Comparison of ENCODE assay signal across 1 cellular context in genomic region chr12:22624908-22625646, GRCh38.
TF ChIP-seq lines count a peak whose summit lies in the region.

ETNK1 (plus strand) TSS chr12:22625171; CDS start chr12:22625431, 260 bp downstream.

TF ChIP-seq in HepG2, 621 proteins besides CTCF, POLR2A, EP300 and RAD21 (continued from another document and continues in another):
- no peak for TF ChIP-seq LCORL (IDR thresholded peaks at IDR 0.05)
- TF ChIP-seq LCORL (CRISPR knock-in tag; IDR thresholded peaks at IDR 0.05) = peak; percentile 74
- no peak for TF ChIP-seq MBD4 (IDR thresholded peaks at IDR 0.05; ENCODE audit: borderline replicate concordance, low read length)
- TF ChIP-seq SOX13 (IDR thresholded peaks at IDR 0.05) = no peak
- peak in 1 of 2 experiments; percentile 70; a peak in 2 of 4 replicates for TF ChIP-seq SOX13 (CRISPR knock-in tag; conservative IDR thresholded peaks at IDR 0.05 in 1 of 2, IDR thresholded peaks at IDR 0.05 in 1 of 2)
- TF ChIP-seq AGO1 (IDR thresholded peaks at IDR 0.05; ENCODE audit: low read depth, low read length, poor library complexity, severe bottlenecking) = peak; percentile 39
- no peak for TF ChIP-seq KIAA2018 (CRISPR knock-in tag; IDR thresholded peaks at IDR 0.05; ENCODE audit: borderline replicate concordance)
- 0 out of 2 replicates have a peak, but pooled peaks have one; percentile 17 for TF ChIP-seq ZNF577 (CRISPR knock-in tag; IDR thresholded peaks at IDR 0.05; ENCODE audit: borderline replicate concordance, low read depth)
- peak; percentile 85 for TF ChIP-seq KAT8 (CRISPR knock-in tag; IDR thresholded peaks at IDR 0.05)
- TF ChIP-seq ZNF646 (CRISPR knock-in tag; IDR thresholded peaks at IDR 0.05) = peak; percentile 33; the same call in 1 of the 2 replicates
- no peak for TF ChIP-seq THAP8 (CRISPR knock-in tag; IDR thresholded peaks at IDR 0.05; ENCODE audit: borderline replicate concordance)
- TF ChIP-seq ZSCAN30 (CRISPR knock-in tag; IDR thresholded peaks at IDR 0.05) = no peak
- TF ChIP-seq ZNF563 (CRISPR knock-in tag; IDR thresholded peaks at IDR 0.05) = peak; percentile 74; the same call in 1 of the 2 replicates
- peak; percentile 18; the same call in 1 of the 2 replicates for TF ChIP-seq ZBTB20 (CRISPR knock-in tag; IDR thresholded peaks at IDR 0.05; ENCODE audit: borderline replicate concordance, low read depth)
- TF ChIP-seq ZFP36 (IDR thresholded peaks at IDR 0.05; ENCODE audit: borderline replicate concordance, low read depth, low read length, partially characterized antibody) = no peak
- no peak; the same call in 1 of the 2 replicates for TF ChIP-seq ZC3H4 (CRISPR knock-in tag; IDR thresholded peaks at IDR 0.05; ENCODE audit: borderline replicate concordance)
- no peak for TF ChIP-seq SMC3 (IDR thresholded peaks at IDR 0.05; ENCODE audit: low read length)
- no peak for TF ChIP-seq ZNF572 (CRISPR knock-in tag; IDR thresholded peaks at IDR 0.05)
- peak; percentile 52 for TF ChIP-seq RFXAP (CRISPR knock-in tag; IDR thresholded peaks at IDR 0.05; ENCODE audit: borderline replicate concordance)
- peak; percentile 80 for TF ChIP-seq HDAC1 (CRISPR knock-in tag; IDR thresholded peaks at IDR 0.05)
- TF ChIP-seq SUZ12 (IDR thresholded peaks at IDR 0.05; ENCODE audit: low read depth, low read length) = peak; percentile 38
- TF ChIP-seq ZKSCAN8 (CRISPR knock-in tag; IDR thresholded peaks at IDR 0.05; ENCODE audit: borderline replicate concordance) = peak; percentile 25; the same call in 1 of the 2 replicates
- TF ChIP-seq ZNF44 (CRISPR knock-in tag; IDR thresholded peaks at IDR 0.05) = 0 out of 2 replicates have a peak, but pooled peaks have one; percentile 24
- TF ChIP-seq HNF4G (IDR thresholded peaks at IDR 0.05; ENCODE audit: borderline replicate concordance, low read depth, low read length) = no peak; the same call in 1 of the 2 replicates
- peak; percentile 9; the same call in 1 of the 2 replicates for TF ChIP-seq HNF4G (CRISPR knock-in tag; IDR thresholded peaks at IDR 0.05; ENCODE audit: borderline replicate concordance, low read depth)
- TF ChIP-seq HDAC2 (CRISPR knock-in tag; IDR thresholded peaks at IDR 0.05) = peak; percentile 26; the same call in 1 of the 2 replicates
- peak; percentile 70; the same call in 1 of the 2 replicates for TF ChIP-seq MED13 (CRISPR knock-in tag; IDR thresholded peaks at IDR 0.05)
- TF ChIP-seq ZFAT (CRISPR knock-in tag; conservative IDR thresholded peaks at IDR 0.05) = peak; percentile 89; the same call in 1 of the 2 replicates
- TF ChIP-seq ZNF333 (CRISPR knock-in tag; IDR thresholded peaks at IDR 0.05; ENCODE audit: borderline replicate concordance) = peak; percentile 81; the same call in 1 of the 2 replicates
- TF ChIP-seq ZNF556 (CRISPR knock-in tag; IDR thresholded peaks at IDR 0.05; ENCODE audit: borderline replicate concordance) = no peak; the same call in 1 of the 2 replicates
- TF ChIP-seq HNF1B (CRISPR knock-in tag; IDR thresholded peaks at IDR 0.05) = peak; percentile 65
- peak; percentile 85 for TF ChIP-seq POGZ (CRISPR knock-in tag; IDR thresholded peaks at IDR 0.05)
- TF ChIP-seq FOXP4 (CRISPR knock-in tag; IDR thresholded peaks at IDR 0.05) = peak; percentile 35; the same call in 1 of the 2 replicates
- peak; percentile 96; the same call in 1 of the 2 replicates for TF ChIP-seq FOXC1 (CRISPR knock-in tag; IDR thresholded peaks at IDR 0.05; ENCODE audit: borderline replicate concordance)
- TF ChIP-seq ZNF567 (CRISPR knock-in tag; IDR thresholded peaks at IDR 0.05; ENCODE audit: borderline replicate concordance) = no peak
- TF ChIP-seq ZNF768 (CRISPR knock-in tag; IDR thresholded peaks at IDR 0.05) = peak; percentile 73; the same call in 1 of the 2 replicates
- peak; percentile 89 for TF ChIP-seq RBM39 (IDR thresholded peaks at IDR 0.05; ENCODE audit: low read depth, low read length, poor library complexity, severe bottlenecking)
- no peak for TF ChIP-seq ZFP62 (CRISPR knock-in tag; IDR thresholded peaks at IDR 0.05)
- no peak for TF ChIP-seq EHMT2 (IDR thresholded peaks at IDR 0.05; ENCODE audit: borderline replicate concordance, low read depth, low read length)
- TF ChIP-seq MYPOP (CRISPR knock-in tag; IDR thresholded peaks at IDR 0.05) = peak; percentile 85
- no peak for TF ChIP-seq JDP2 (CRISPR knock-in tag; IDR thresholded peaks at IDR 0.05; ENCODE audit: borderline replicate concordance)
- TF ChIP-seq SP2 (CRISPR knock-in tag; IDR thresholded peaks at IDR 0.05) = no peak
- no peak for TF ChIP-seq GTF3A (CRISPR knock-in tag; conservative IDR thresholded peaks at IDR 0.05)
- TF ChIP-seq GPN1 (CRISPR knock-in tag; IDR thresholded peaks at IDR 0.05; ENCODE audit: borderline replicate concordance) = 0 out of 2 replicates have a peak, but pooled peaks have one; percentile 52
- TF ChIP-seq SP5 (CRISPR knock-in tag; IDR thresholded peaks at IDR 0.05; ENCODE audit: borderline replicate concordance, low read depth) = 0 out of 2 replicates have a peak, but pooled peaks have one; percentile 9
